In the genomic region with DNA sequence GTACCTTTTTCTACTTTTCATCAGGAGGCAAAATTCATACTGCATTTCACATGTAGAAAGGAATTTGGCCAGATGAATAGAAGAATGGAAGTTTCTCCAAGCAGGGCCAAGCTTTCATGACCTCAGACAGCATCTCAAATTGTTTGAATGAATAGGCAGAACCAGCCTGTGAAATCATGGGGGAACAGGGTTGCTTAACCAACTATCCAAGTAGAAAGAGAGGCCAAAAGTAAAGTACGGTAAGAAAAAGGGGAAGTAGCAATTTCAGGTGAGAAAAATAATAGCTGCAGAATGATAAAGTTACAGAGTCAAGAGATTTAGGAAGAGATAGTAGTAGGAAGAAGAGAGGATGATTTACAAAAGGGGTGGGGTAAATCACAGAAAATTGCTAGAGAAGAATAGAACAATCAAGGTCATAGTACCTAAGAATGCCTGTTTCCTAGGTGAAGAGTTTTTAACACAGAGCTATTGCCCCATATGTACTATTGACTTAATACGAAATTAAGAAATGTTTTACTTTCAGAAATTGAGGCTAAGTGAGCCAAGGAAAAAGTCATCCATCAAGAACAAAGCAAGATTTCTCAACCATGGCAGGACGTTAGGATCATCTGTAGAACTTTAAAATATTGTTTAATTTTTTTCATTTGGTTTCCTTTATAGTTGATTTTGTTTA, we compare ENCODE assay signal across 27 cellular contexts.
DNase-seq lines count a peak whose midpoint lies in the region; ATAC-seq, FAIRE-seq and TF ChIP-seq lines count a peak whose summit lies in the region.
"Had no signal": no experiment of that assay in that cellular context is flagged by ENCODE, and none has a peak within 500 bp of the region (broad histone marks: within the 10 kb centered on the region; RNA-seq: fewer than 3 reads in every experiment).

No MANE protein-coding gene starts in this region.

- no peaks in the 10 kb centered on the region; the same call in 2 of the 3 replicates for H3K9me3 ChIP-seq in GM12878 (replicated peaks; ENCODE audit: control insufficient read depth, insufficient read depth, low read length)
- H3K9me3 ChIP-seq in keratinocyte (ENCODE audit: control insufficient read depth, low read depth, low read length): no peaks in the 10 kb centered on the region
- H3K9me3 ChIP-seq in upper lobe of left lung: no peaks in the 10 kb centered on the region
- H3K9me3 ChIP-seq: pancreas, right atrium auricular region, spleen, uterus had no signal

- DNase-seq in HL-60 (ENCODE audit: low read depth in 1 of 2, low spot score in 1 of 2) (peak; percentile 10 to 58), GM12878 (ENCODE audit: low read depth, low spot score) (peak; percentile 52), keratinocyte (ENCODE audit: low read depth, low spot score) (no peak), upper lobe of left lung (peak in 1 of 2 donors; percentile 33), NCI-H2029 (lab: John Stamatoyannopoulos, UW) (no peak), epidermal melanocyte (ENCODE audit: insufficient read length, low spot score) (no peak), urothelium cell line (ENCODE audit: low spot score) (no peak)
- DNase-seq: activated CD4-positive, alpha-beta T cell treated with anti-CD3 and anti-CD28 coated beads, Interleukin-2, amount 10 ng/mL, durations not matched to agents 24 days and 14 days; activated gamma-delta T cell treated with Interleukin-2 at 50 U/mL for 16 hours; activated naive CD8-positive, alpha-beta T cell treated with anti-CD3 and anti-CD28 coated beads, Interleukin-2, amount 50 U/mL, for 24 hours; activated T-cell treated with anti-CD3 and anti-CD28 coated beads, Interleukin-2, amount 50 U/mL, for 24 hours; dermis blood vessel endothelial cell; DND-41; H9; NCI-H1417; NCI-H2081; NCI-H345; NCI-H774; pancreas; PC-9; SHP77; spleen; SW 1271; T1000; uterus had no signal

- H3K27ac ChIP-seq in HL-60 (replicated peaks) (peak overlapping the region; percentile 18; the same call in 1 of the 2 replicates), GM12878 (ENCODE audit: control insufficient read depth, insufficient read depth) (peak overlapping the region; percentile 45), keratinocyte (ENCODE audit: control insufficient read depth, insufficient read depth, low read length) (no peak overlapping the region), upper lobe of left lung (peak overlapping the region in 3 of 4 donors; percentile 6 to 59 (median 7))
- H3K27ac ChIP-seq: pancreas, PC-9, right atrium auricular region, uterus had no signal

- TF ChIP-seq CTCF in HL-60 (IDR thresholded peaks at IDR 0.05; ENCODE audit: insufficient read depth, low read length) (no peak), GM12878 (IDR thresholded peaks at IDR 0.05 in 2 of 3, conservative IDR thresholded peaks at IDR 0.05 in 1 of 3; ENCODE audit: control insufficient read depth in 2 of 3, extremely low read depth in 1 of 3, insufficient read depth in 1 of 3, low read depth in 3 of 3, low read length in 3 of 3) (no peak), keratinocyte (optimal IDR thresholded peaks at IDR 0.05 in 1 of 3, IDR thresholded peaks at IDR 0.05 in 1 of 3, conservative IDR thresholded peaks at IDR 0.05 in 1 of 3; ENCODE audit: extremely low read depth in 1 of 3, insufficient read depth in 2 of 3, low read length in 3 of 3) (no peak), upper lobe of left lung (IDR thresholded peaks at IDR 0.05) (no peak)

- POLR2A ChIA-PET in GM12878 (lab: Charles Lee): interaction anchor here (0.6 kb wide), 1 partner anchor 383 kb away, joined by 3 read pairs; no protein-coding TSS in a partner anchor

- TF ChIP-seq POLR2A in GM12878 (IDR thresholded peaks at IDR 0.05; ENCODE audit: low read depth, low read length): no peak
- no peak for TF ChIP-seq POLR2A in upper lobe of left lung (IDR thresholded peaks at IDR 0.05)

- RAD21 ChIA-PET in GM12878 (lab: Charles Lee; ENCODE audit: unreplicated experiment): interaction anchor here (0.7 kb wide), 1 partner anchor 26 kb away, joined by 3 read pairs; no protein-coding TSS in a partner anchor

- TF ChIP-seq RAD21 in GM12878 (IDR thresholded peaks at IDR 0.05; ENCODE audit: insufficient read depth, low read depth, low read length): no peak

- H4K20me1 ChIP-seq in GM12878 (ENCODE audit: control insufficient read depth, insufficient read depth) (no peaks in the 10 kb centered on the region), keratinocyte (ENCODE audit: control insufficient read depth, extremely low read depth, insufficient read depth, low read length) (no peaks in the 10 kb centered on the region)

- no TSS peak for BruUV-seq in GM12878 (replicated peaks; lab: Mats Ljungman, UMichigan)

- CTCF ChIA-PET in GM12878 (lab: Yijun Ruan, JAX): no interaction called here

- in situ Hi-C loops in GM12878 (cut with MboI): no loop called here

- H3K36me3 ChIP-seq in GM12878 (ENCODE audit: control insufficient read depth in 2 of 2, insufficient read depth in 2 of 2, low read length in 1 of 2): no peaks in the 10 kb centered on the region
- no peaks in the 10 kb centered on the region for H3K36me3 ChIP-seq in keratinocyte (ENCODE audit: control insufficient read depth in 2 of 2, extremely low read depth in 1 of 2, insufficient read depth in 2 of 2, low read length in 2 of 2)
- H3K36me3 ChIP-seq in upper lobe of left lung: no peaks in the 10 kb centered on the region
- H3K36me3 ChIP-seq: pancreas, right atrium auricular region, spleen, uterus had no signal

- H3K4me1 ChIP-seq in GM12878 (ENCODE audit: control insufficient read depth, insufficient read depth, low read length): peaks cover 39% of the 10 kb centered on the region
- H3K4me1 ChIP-seq in keratinocyte (ENCODE audit: control insufficient read depth, extremely low read depth, insufficient read depth, low read length): peaks cover 28% of the 10 kb centered on the region
- H3K4me1 ChIP-seq in upper lobe of left lung: peaks cover 0 to 10% (median 7%) of the 10 kb centered on the region in 4 donors
- H3K4me1 ChIP-seq: pancreas, right atrium auricular region, uterus had no signal

- peak; percentile 13 for ATAC-seq in GM12878
- no peak for ATAC-seq in upper lobe of left lung (ENCODE audit: low FRiP score in 2 of 2)
- ATAC-seq: activated naive CD8-positive, alpha-beta T cell treated with anti-CD3 and anti-CD28 coated beads, Interleukin-2, amount 50 U/mL, for 24 hours; pancreas had no signal

- SMC1A ChIA-PET in GM12878 (lab: Charles Lee; ENCODE audit: uncharacterized antibody, unreplicated experiment): interaction anchor here (0.6 to 1.2 kb wide), 4 partner anchors 24 to 1807 kb away, joined by 3 to 5 read pairs (median 4); no protein-coding TSS in a partner anchor

- intact Hi-C loops in GM12878 (cut with micrococcal nuclease; ENCODE audit: unreplicated experiment): loop anchor here (5.0 to 10.0 kb wide), 5 partner anchors 37 to 905 kb away; a partner anchor contains a TSS

- H3K4me2 ChIP-seq in GM12878 (ENCODE audit: control insufficient read depth, insufficient read depth) (0 out of 2 replicates have a peak overlapping the region, but pooled peaks have one; percentile 34), keratinocyte (ENCODE audit: control insufficient read depth, extremely low read depth, insufficient read depth, low read depth, low read length) (no peak overlapping the region)
- H3K4me2 ChIP-seq: PC-9 had no signal

- H3K9ac ChIP-seq in GM12878 (ENCODE audit: control insufficient read depth, insufficient read depth, low read length) (no peak overlapping the region), keratinocyte (ENCODE audit: control insufficient read depth, extremely low read depth, insufficient read depth, low read length) (no peak overlapping the region)

- H3K79me2 ChIP-seq in GM12878 (ENCODE audit: control insufficient read depth, insufficient read depth, low read length) (peaks cover 15% of the 10 kb centered on the region), keratinocyte (ENCODE audit: control insufficient read depth, insufficient read depth, low read length) (no peaks in the 10 kb centered on the region)

- H2AFZ ChIP-seq in GM12878 (ENCODE audit: control insufficient read depth, low read depth, low read length): no peak overlapping the region; the same call in 1 of the 2 replicates
- peak overlapping the region; percentile 14 for H2AFZ ChIP-seq in keratinocyte (ENCODE audit: control insufficient read depth, low read length)
- H2AFZ ChIP-seq: PC-9 had no signal

- dilution Hi-C loops in keratinocyte (cut with MboI; ENCODE audit: extremely low pct_ligation_motif_present, low sequenced_read_pairs): no loop called here

- FAIRE-seq in GM12878 (lab: Jason Lieb, UNC): no peak
- FAIRE-seq in keratinocyte (lab: Jason Lieb, UNC): peak; percentile 9
- no peak for FAIRE-seq in urothelium cell line (lab: Jason Lieb, UNC)
- FAIRE-seq: pancreas had no signal

- TF ChIP-seq EP300 in GM12878 (IDR thresholded peaks at IDR 0.05; ENCODE audit: borderline replicate concordance in 1 of 2, control insufficient read depth in 1 of 2, low read depth in 2 of 2, low read length in 2 of 2) (no peak), upper lobe of left lung (IDR thresholded peaks at IDR 0.05) (no peak)

- H3K4me3 ChIP-seq in HL-60 (replicated peaks; ENCODE audit: insufficient read depth, low read length) (no peak overlapping the region), GM12878 (peak overlapping the region; percentile 20; the same call in 1 of the 2 replicates), keratinocyte (ENCODE audit: control insufficient read depth in 2 of 3, extremely low read depth in 1 of 3, insufficient read depth in 2 of 3, low read depth in 1 of 3, low read length in 3 of 3) (no peak overlapping the region), upper lobe of left lung (no peak overlapping the region)
- H3K4me3 ChIP-seq: lung, pancreas, PC-9, right atrium auricular region, spleen, uterus had no signal

- H3K27me3 ChIP-seq in HL-60 (ENCODE audit: insufficient read depth, poor library complexity, severe bottlenecking): no peaks in the 10 kb centered on the region
- H3K27me3 ChIP-seq in GM12878 (replicated peaks in 1 of 2; ENCODE audit: control insufficient read depth in 2 of 2, insufficient read depth in 2 of 2, low read length in 1 of 2): no peaks in the 10 kb centered on the region
- no peaks in the 10 kb centered on the region for H3K27me3 ChIP-seq in keratinocyte (ENCODE audit: control insufficient read depth, extremely low read depth, insufficient read depth, low read length)
- H3K27me3 ChIP-seq in upper lobe of left lung: no peaks in the 10 kb centered on the region
- H3K27me3 ChIP-seq: pancreas, right atrium auricular region, spleen, uterus had no signal

- WGBS in GM12878 (ENCODE audit: insufficient coverage, insufficient replicate concordance, low lambda C conversion rate, missing lambda C conversion rate): 47% methylated on average over 3 of the region's 3 CpGs
- WGBS in upper lobe of left lung, 2 donors: 26 to 41% methylated on average over 3 of the region's 3 CpGs

- H3K9me1 ChIP-seq in keratinocyte (ENCODE audit: control insufficient read depth, extremely low read depth, insufficient read depth, low read length): no peaks in the 10 kb centered on the region

TF ChIP-seq in GM12878, 131 proteins besides CTCF, POLR2A, EP300 and RAD21 (continues in another document):
- 0 out of 2 replicates have a peak, but pooled peaks have one; percentile 19 for TF ChIP-seq CBX5 (IDR thresholded peaks at IDR 0.05; ENCODE audit: low read depth)
- TF ChIP-seq MYC (IDR thresholded peaks at IDR 0.05; ENCODE audit: insufficient read depth, insufficient read length, insufficient replicate concordance, low read length, severe bottlenecking): no peak
- peak; percentile 82; the same call in 1 of the 2 replicates for TF ChIP-seq SPI1 (IDR thresholded peaks at IDR 0.05; ENCODE audit: borderline replicate concordance, insufficient read depth, low read depth, low read length)

Comparison
In these comparisons a context has a peak if more than half of its experiments do, and no peak if none do; other contexts are left out.
1. DNase-seq: peak in HL-60 (2 of 2) and GM12878 (single experiment); none in keratinocyte (single experiment), NCI-H2029 (single experiment), epidermal melanocyte (single experiment) and urothelium cell line (single experiment).